In genomic region chr2:235495373-235496238, GRCh38 we compare ENCODE assay signal across 8 cellular contexts. TPM values are rescaled to one million over a fixed set of nuclear protein-coding genes. Genes with fewer than 3 reads are reported as not detected.
DNase-seq lines count a peak whose midpoint lies in the region; ATAC-seq, FAIRE-seq and TF ChIP-seq lines count a peak whose summit lies in the region.

No MANE protein-coding gene starts in this region.

- H3K9me3 ChIP-seq in endothelial cell of umbilical vein (replicated peaks; ENCODE audit: control insufficient read depth, insufficient read depth, low read length): no peaks in the 10 kb centered on the region

- peaks cover 12% of the 10 kb centered on the region for H3K4me1 ChIP-seq in endothelial cell of umbilical vein (ENCODE audit: control insufficient read depth, extremely low read depth, insufficient read depth, low read length)

- TF ChIP-seq CTCF in Calu3 (IDR thresholded peaks at IDR 0.05; ENCODE audit: unreplicated experiment) (no peak), endothelial cell of umbilical vein (IDR thresholded peaks at IDR 0.05; ENCODE audit: extremely low read depth in 1 of 2, insufficient read depth in 1 of 2, low read depth in 1 of 2, low read length in 2 of 2) (no peak)

- H3K4me3 Mint-ChIP-seq in Calu3 (ENCODE audit: low read depth, unreplicated experiment): peak overlapping the region; percentile 79
- peak overlapping the region; percentile 47 for H3K4me3 Mint-ChIP-seq in natural killer cell treated with Interleukin-12 subunit alpha and Interleukin-12 subunit beta and Interleukin-15 and Interleukin-18, amount 100 ng/mL, for 72 hours

- H3K4me2 ChIP-seq in endothelial cell of umbilical vein (ENCODE audit: insufficient read depth, low read length): peak overlapping the region; percentile 75

- CTCF ChIA-PET in Calu3 (lab: Charles Lee): interaction anchor here (0.7 kb wide), 1 partner anchor 1946 kb away, joined by 3 read pairs; no protein-coding TSS in a partner anchor
- CTCF ChIA-PET in endothelial cell of umbilical vein (lab: Charles Lee): interaction anchor here (0.8 to 1.3 kb wide), 3 partner anchors 56 to 360 kb away, joined by 3 to 6 read pairs (median 3); no protein-coding TSS in a partner anchor

- no peaks in the 10 kb centered on the region for H4K20me1 ChIP-seq in endothelial cell of umbilical vein (replicated peaks; ENCODE audit: control insufficient read depth, extremely low read depth, insufficient read depth, low read length)

- intact Hi-C loops in Calu3 (cut with micrococcal nuclease; ENCODE audit: unreplicated experiment) (loop anchor here (1.0 to 10.0 kb wide), 3 partner anchors 57 to 359 kb away; no protein-coding TSS in a partner anchor), endothelial cell of umbilical vein (cut with micrococcal nuclease) (loop anchor here (1.0 to 10.0 kb wide), 4 partner anchors 23 to 249 kb away; no protein-coding TSS in a partner anchor)

- no peak overlapping the region for H3K9ac ChIP-seq in endothelial cell of umbilical vein (replicated peaks; ENCODE audit: extremely low read depth, insufficient read depth, low read length)

- H2AFZ ChIP-seq in endothelial cell of umbilical vein (ENCODE audit: low read depth, low read length): peak overlapping the region; percentile 92

- H3K36me3 ChIP-seq in endothelial cell of umbilical vein (ENCODE audit: control insufficient read depth in 2 of 2, extremely low read depth in 1 of 2, insufficient read depth in 2 of 2, low read length in 2 of 2): no peaks in the 10 kb centered on the region

- peak overlapping the region; percentile 33 to 56 (median 42) for H3K4me3 ChIP-seq in endothelial cell of umbilical vein (replicated peaks in 1 of 3; ENCODE audit: insufficient read depth in 1 of 3, low read depth in 1 of 3, low read length in 3 of 3)

- BruUV-seq in Calu3 (replicated peaks; lab: Mats Ljungman, UMichigan) (no TSS peak), endothelial cell of umbilical vein (replicated peaks; lab: Mats Ljungman, UMichigan) (no TSS peak)

- TF ChIP-seq POLR2A in endothelial cell of umbilical vein (IDR thresholded peaks at IDR 0.05; ENCODE audit: low read depth, low read length): no peak

- H3K36me3 Mint-ChIP-seq in Calu3 (ENCODE audit: insufficient read depth, unreplicated experiment): peaks cover 43% of the 10 kb centered on the region
- H3K36me3 Mint-ChIP-seq in natural killer cell treated with Interleukin-12 subunit alpha and Interleukin-12 subunit beta and Interleukin-15 and Interleukin-18, amount 100 ng/mL, for 72 hours: peaks cover 8% of the 10 kb centered on the region

- H3K27ac ChIP-seq in endothelial cell of umbilical vein (ENCODE audit: insufficient read depth, low read depth, low read length): no peak overlapping the region

- no peak for ATAC-seq in natural killer cell treated with Interleukin-12 subunit alpha and Interleukin-12 subunit beta and Interleukin-15 and Interleukin-18, amount 100 ng/mL, for 72 hours
- no peak for ATAC-seq in HG03025 (IDR thresholded peaks at IDR 0.05; ENCODE audit: low FRiP score, unreplicated experiment)
- no peak for ATAC-seq in HG02610 (IDR thresholded peaks at IDR 0.05; ENCODE audit: unreplicated experiment)

- no peaks in the 10 kb centered on the region for H3K27me3 ChIP-seq in endothelial cell of umbilical vein (ENCODE audit: control insufficient read depth in 2 of 2, insufficient read depth in 2 of 2, low read length in 2 of 2)

- H3K9me1 ChIP-seq in endothelial cell of umbilical vein (replicated peaks; ENCODE audit: control insufficient read depth, extremely low read depth, insufficient read depth, low read length): no peaks in the 10 kb centered on the region

- DNase-seq in Calu3 (no peak), OCI-M1 (lab: John Stamatoyannopoulos, UW) (peak; percentile 78), endothelial cell of umbilical vein (ENCODE audit: low read depth, low spot score) (peak; percentile 16), germinal center (ENCODE audit: low spot score) (no peak), NK-92 (lab: John Stamatoyannopoulos, UW; ENCODE audit: unreplicated experiment) (no peak)
- no peak for DNase-seq in natural killer cell treated with Interleukin-12 subunit alpha and Interleukin-12 subunit beta and Interleukin-15 and Interleukin-18, amount 100 ng/mL, for 72 hours (ENCODE audit: low spot score)

- peaks cover 36% of the 10 kb centered on the region for H3K79me2 ChIP-seq in endothelial cell of umbilical vein (ENCODE audit: control insufficient read depth, insufficient read depth, low read length)

- peaks cover 30% of the 10 kb centered on the region for H3K4me1 Mint-ChIP-seq in Calu3 (ENCODE audit: low read depth, unreplicated experiment)
- peaks cover 0 to 3% of the 10 kb centered on the region in 2 donors for H3K4me1 Mint-ChIP-seq in natural killer cell treated with Interleukin-12 subunit alpha and Interleukin-12 subunit beta and Interleukin-15 and Interleukin-18, amount 100 ng/mL, for 72 hours (ENCODE audit: low read depth in 2 of 2)

- peaks cover 3% of the 10 kb centered on the region for H3K27me3 Mint-ChIP-seq in Calu3 (ENCODE audit: unreplicated experiment)
- peaks cover 54 to 56% of the 10 kb centered on the region in 2 donors for H3K27me3 Mint-ChIP-seq in natural killer cell treated with Interleukin-12 subunit alpha and Interleukin-12 subunit beta and Interleukin-15 and Interleukin-18, amount 100 ng/mL, for 72 hours

- peaks cover 2% of the 10 kb centered on the region for H3K9me3 Mint-ChIP-seq in Calu3 (ENCODE audit: low read depth, unreplicated experiment)
- H3K9me3 Mint-ChIP-seq in natural killer cell treated with Interleukin-12 subunit alpha and Interleukin-12 subunit beta and Interleukin-15 and Interleukin-18, amount 100 ng/mL, for 72 hours: no peaks in the 10 kb centered on the region

- POLR2A ChIA-PET in endothelial cell of umbilical vein (lab: Charles Lee): no interaction called here

- H3K27ac Mint-ChIP-seq in Calu3 (ENCODE audit: unreplicated experiment): peak overlapping the region; percentile 62
- no peak overlapping the region for H3K27ac Mint-ChIP-seq in natural killer cell treated with Interleukin-12 subunit alpha and Interleukin-12 subunit beta and Interleukin-15 and Interleukin-18, amount 100 ng/mL, for 72 hours

- peak; percentile 46 for FAIRE-seq in endothelial cell of umbilical vein (lab: Jason Lieb, UNC)

- dilution Hi-C loops in endothelial cell of umbilical vein (cut with MboI; ENCODE audit: extremely low pct_ligation_motif_present, low sequenced_read_pairs): no loop called here

TF ChIP-seq in endothelial cell of umbilical vein, 7 proteins besides CTCF, POLR2A, EP300 and RAD21:
- TF ChIP-seq FOS (IDR thresholded peaks at IDR 0.05; ENCODE audit: borderline replicate concordance, insufficient read depth, low read length): no peak
- no peak for TF ChIP-seq POLR2AphosphoS5 (IDR thresholded peaks at IDR 0.05; ENCODE audit: insufficient read depth, low read depth, low read length)
- TF ChIP-seq MYC (IDR thresholded peaks at IDR 0.05; ENCODE audit: low read depth, low read length): no peak
- no peak for TF ChIP-seq JUN (IDR thresholded peaks at IDR 0.05; ENCODE audit: borderline replicate concordance, insufficient read depth, insufficient read length, low read depth)

RNA-seq across cellular contexts. Expression of gene AGAP1, which starts 1.8 kb away (rescaled TPM):
- total RNA-seq in Calu3 (2022): 56.4 and 63.8 TPM in 2 replicates
- total RNA-seq in endothelial cell of umbilical vein: 19.5 and 20.9 TPM in 2 replicates
- polyA plus RNA-seq in endothelial cell of umbilical vein: 10.2 and 10.8 TPM in 2 replicates
- polyA plus RNA-seq in endothelial cell of umbilical vein (2011; cell fraction: cytosol; rRNA removed): 7.8 and 8.3 TPM in 2 replicates
- polyA plus RNA-seq in endothelial cell of umbilical vein (2011; cell fraction: nucleus; rRNA removed): 14.8 and 17.7 TPM in 2 replicates
- 8.5 and 9.4 TPM in 2 replicates for polyA plus RNA-seq in endothelial cell of umbilical vein (2012)
- 34.2 and 41.8 TPM in 2 replicates for polyA minus RNA-seq in endothelial cell of umbilical vein
- polyA minus RNA-seq in endothelial cell of umbilical vein (2011; cell fraction: cytosol; rRNA and poly(A)+ RNA removed): 19.9 TPM
- 45.6 and 48.1 TPM in 2 replicates for polyA minus RNA-seq in endothelial cell of umbilical vein (2011; cell fraction: nucleus; rRNA and poly(A)+ RNA removed)
- 1 to 10 TPM; 5.2 to 7.4 TPM for total RNA-seq in natural killer cell treated with Interleukin-12 subunit alpha and Interleukin-12 subunit beta and Interleukin-15 and Interleukin-18, amount 100 ng/mL, for 72 hours

Comparison
In these comparisons a context has a peak if more than half of its experiments do, and no peak if none do; other contexts are left out.
1. DNase-seq: peak in OCI-M1 (single experiment) and endothelial cell of umbilical vein (single experiment); none in Calu3 (single experiment), natural killer cell treated with Interleukin-12 subunit alpha and Interleukin-12 subunit beta and Interleukin-15 and Interleukin-18, amount 100 ng/mL, for 72 hours (single experiment), germinal center (single experiment) and NK-92 (single experiment).